10 cellular contexts compared by ENCODE assay signal in the genomic region with DNA sequence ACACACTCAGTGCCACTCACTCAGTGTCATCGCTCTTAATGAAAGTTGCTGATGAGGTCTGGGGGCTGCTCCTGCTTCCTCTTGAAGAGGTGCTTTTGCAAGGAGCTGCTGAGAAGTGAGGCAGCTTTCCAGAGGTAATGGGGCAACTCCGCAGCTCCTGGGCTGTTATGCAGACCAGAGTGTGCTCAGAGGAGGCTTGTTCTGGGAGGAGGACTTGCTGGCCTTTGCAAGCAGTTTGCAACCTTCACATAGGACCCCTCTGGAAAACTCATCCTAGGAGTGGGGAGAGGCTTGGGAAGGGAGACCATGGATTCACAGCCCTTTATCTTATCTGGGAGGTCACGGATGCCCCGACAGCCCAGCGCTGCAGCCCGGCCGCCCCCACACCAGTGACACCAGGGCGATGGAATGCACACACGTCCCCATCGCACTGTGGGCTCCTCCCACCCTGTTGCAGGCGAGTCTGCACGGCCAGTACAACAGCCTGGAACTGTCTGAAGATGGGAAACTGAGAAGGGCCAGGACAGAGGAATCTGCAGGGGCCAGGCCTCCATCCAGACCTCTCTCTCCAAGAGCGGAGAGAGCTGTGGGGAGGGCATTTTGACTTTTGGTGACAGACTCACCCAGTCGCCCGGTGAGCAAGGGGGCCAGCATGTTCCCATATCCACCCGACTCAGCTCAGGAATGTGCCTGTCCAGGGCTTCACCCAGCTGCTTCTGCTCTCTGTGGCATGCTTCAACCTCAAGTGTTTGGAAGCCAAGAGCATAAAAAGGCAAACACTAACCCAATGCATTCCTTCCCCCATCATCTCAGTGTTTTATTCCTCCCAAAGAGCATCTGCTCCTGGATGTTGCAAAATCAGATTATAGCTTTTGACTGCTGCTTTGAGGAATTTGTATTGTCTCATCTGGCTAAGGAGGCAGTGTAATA.
DNase-seq lines count a peak whose midpoint lies in the region; ATAC-seq, FAIRE-seq and TF ChIP-seq lines count a peak whose summit lies in the region.
"Had no signal": no experiment of that assay in that cellular context is flagged by ENCODE, and none has a peak within 500 bp of the region (broad histone marks: within the 10 kb centered on the region; RNA-seq: fewer than 3 reads in every experiment).

No MANE protein-coding gene starts in this region.

- H3K27ac ChIP-seq in skin epidermis: peak overlapping the region in 11 of 21 experiments; percentile 26 to 83 (median 67)
- H3K27ac ChIP-seq: neural progenitor cell had no signal

- DNase-seq in H54 (ENCODE audit: insufficient read length, low spot score) (peak; percentile 78), astrocyte of the spinal cord (ENCODE audit: low read depth, low spot score) (peak; percentile 94), iPS-NIHi7 (ENCODE audit: extremely low spot score) (peak; percentile 65), DMS153 (lab: John Stamatoyannopoulos, UW) (no peak), NCI-H187 (lab: John Stamatoyannopoulos, UW) (no peak), globus pallidus (ENCODE audit: low spot score) (no peak)
- DNase-seq: stimulated activated CD8-positive, alpha-beta memory T cell treated with anti-CD3 and anti-CD28 coated beads, Interleukin-4, amount 100 ng/mL, for 48 hours had no signal

- in situ Hi-C loops in astrocyte of the spinal cord (cut with HindIII; ENCODE audit: low sequenced_read_pairs): no loop called here

- FAIRE-seq in H54 (lab: Jason Lieb, UNC): no peak

- ATAC-seq in HG03039 (IDR thresholded peaks at IDR 0.05; ENCODE audit: unreplicated experiment): no peak

- TF ChIP-seq CTCF in astrocyte of the spinal cord (IDR thresholded peaks at IDR 0.05; ENCODE audit: low read depth, low read length): no peak

- TF ChIP-seq POLR2A in H54 (IDR thresholded peaks at IDR 0.05; ENCODE audit: low read depth, low read length): peak; percentile 52; the same call in 1 of the 2 replicates

- no peak overlapping the region for H3K4me3 ChIP-seq in astrocyte of the spinal cord (ENCODE audit: low read depth, low read length)
- H3K4me3 ChIP-seq in skin epidermis: no peak overlapping the region
- H3K4me3 ChIP-seq: neural progenitor cell had no signal

Comparison
In these comparisons a context has a peak if more than half of its experiments do, and no peak if none do; other contexts are left out.
1. DNase-seq: peak in H54 (single experiment), astrocyte of the spinal cord (single experiment) and iPS-NIHi7 (single experiment); none in DMS153 (single experiment), NCI-H187 (0 of 2) and globus pallidus (single experiment).